In genomic region chr7:100051611-100052010, GRCh38 we compare ENCODE assay signal across 19 cellular contexts. TPM values are rescaled to one million over a fixed set of nuclear protein-coding genes. Genes with fewer than 3 reads are reported as not detected.
DNase-seq lines count a peak whose midpoint lies in the region; ATAC-seq, FAIRE-seq and TF ChIP-seq lines count a peak whose summit lies in the region.
"Had no signal": no experiment of that assay in that cellular context is flagged by ENCODE, and none has a peak within 500 bp of the region (broad histone marks: within the 10 kb centered on the region; RNA-seq: fewer than 3 reads in every experiment).

No MANE protein-coding gene starts in this region.

- no peaks in the 10 kb centered on the region for H3K27me3 ChIP-seq in body of pancreas
- H3K27me3 ChIP-seq in testis = no peaks in the 10 kb centered on the region
- H3K27me3 ChIP-seq: breast epithelium had no signal

- no peaks in the 10 kb centered on the region for H3K9me3 Mint-ChIP-seq in stimulated activated naive CD8-positive, alpha-beta T cell treated with anti-CD3 and anti-CD28 coated beads, Interleukin-15, Interleukin-2, amounts not matched to agents 100 ng/mL and 50 ng/mL, for 24 hours
- no peaks in the 10 kb centered on the region for H3K9me3 Mint-ChIP-seq in activated CD8-positive, alpha-beta T cell treated with anti-CD3 and anti-CD28 coated beads, Interleukin-2, amount 10 ng/mL, durations not matched to agents 7 days and 5 days (ENCODE audit: insufficient read depth)
- H3K9me3 Mint-ChIP-seq in memory B cell = no peaks in the 10 kb centered on the region

- peak overlapping the region; percentile 32 for H3K27ac Mint-ChIP-seq in stimulated activated naive CD8-positive, alpha-beta T cell treated with anti-CD3 and anti-CD28 coated beads, Interleukin-15, Interleukin-2, amounts not matched to agents 100 ng/mL and 50 ng/mL, for 24 hours
- H3K27ac Mint-ChIP-seq in activated CD8-positive, alpha-beta T cell treated with anti-CD3 and anti-CD28 coated beads, Interleukin-2, amount 10 ng/mL, durations not matched to agents 7 days and 5 days = no peak overlapping the region
- H3K27ac Mint-ChIP-seq in memory B cell = no peak overlapping the region

- TF ChIP-seq CTCF in body of pancreas (IDR thresholded peaks at IDR 0.05) (no peak), testis (IDR thresholded peaks at IDR 0.05) (no peak)

- H3K27me3 Mint-ChIP-seq in stimulated activated naive CD8-positive, alpha-beta T cell treated with anti-CD3 and anti-CD28 coated beads, Interleukin-15, Interleukin-2, amounts not matched to agents 100 ng/mL and 50 ng/mL, for 24 hours = no peaks in the 10 kb centered on the region
- H3K27me3 Mint-ChIP-seq in activated CD8-positive, alpha-beta T cell treated with anti-CD3 and anti-CD28 coated beads, Interleukin-2, amount 10 ng/mL, durations not matched to agents 7 days and 5 days (ENCODE audit: low read depth) = no peaks in the 10 kb centered on the region
- H3K27me3 Mint-ChIP-seq in memory B cell = no peaks in the 10 kb centered on the region

- DNase-seq in stimulated activated naive CD8-positive, alpha-beta T cell treated with anti-CD3 and anti-CD28 coated beads, Interleukin-15, Interleukin-2, amounts not matched to agents 100 U/mL and 50 U/mL, for 24 hours = no peak
- no peak for DNase-seq in activated CD8-positive, alpha-beta T cell treated with anti-CD3 and anti-CD28 coated beads, Interleukin-2, amount 10 ng/mL, durations not matched to agents 7 days and 5 days
- DNase-seq in memory B cell (ENCODE audit: low spot score in 2 of 2) (no peak), GM12891 (ENCODE audit: insufficient read length, low spot score) (no peak), body of pancreas (no peak), testis (no peak)
- DNase-seq: activated gamma-delta T cell; DMS153; effector CD8-positive, alpha-beta T cell; KG1; NCI-H146; NCI-H345; NK-92 treated with Interleukin-12 subunit alpha and Interleukin-12 subunit beta, amount 100 ng/mL, for 24 hours; retina; Right ventricle myocardium superior had no signal

- H3K4me1 ChIP-seq in body of pancreas (peaks cover 27% of the 10 kb centered on the region), testis (peaks cover 24% of the 10 kb centered on the region)

- ATAC-seq in stimulated activated naive CD8-positive, alpha-beta T cell treated with anti-CD3 and anti-CD28 coated beads, Interleukin-15, Interleukin-2, amounts not matched to agents 100 U/mL and 50 U/mL, for 24 hours = no peak
- no peak for ATAC-seq in activated CD8-positive, alpha-beta T cell treated with anti-CD3 and anti-CD28 coated beads, Interleukin-2, amount 10 ng/mL, durations not matched to agents 7 days and 5 days
- ATAC-seq in memory B cell (ENCODE audit: low read depth) (no peak), GM18870 (IDR thresholded peaks at IDR 0.05; ENCODE audit: unreplicated experiment) (no peak), body of pancreas (no peak)

- 63 to 68% methylated on average over 3 of the region's 3 CpGs for WGBS in body of pancreas, 2 donors
- 41 to 58% methylated on average over 3 of the region's 3 CpGs for WGBS in testis, 2 donors

- FAIRE-seq in GM12891 (lab: Jason Lieb, UNC) = no peak

- H3K4me1 Mint-ChIP-seq in stimulated activated naive CD8-positive, alpha-beta T cell treated with anti-CD3 and anti-CD28 coated beads, Interleukin-15, Interleukin-2, amounts not matched to agents 100 ng/mL and 50 ng/mL, for 24 hours (ENCODE audit: low read depth) = peaks cover 12% of the 10 kb centered on the region
- peaks cover 15% of the 10 kb centered on the region for H3K4me1 Mint-ChIP-seq in activated CD8-positive, alpha-beta T cell treated with anti-CD3 and anti-CD28 coated beads, Interleukin-2, amount 10 ng/mL, durations not matched to agents 7 days and 5 days (ENCODE audit: low read depth)
- H3K4me1 Mint-ChIP-seq in memory B cell = peaks cover 13% of the 10 kb centered on the region

- no peaks in the 10 kb centered on the region for H3K36me3 ChIP-seq in body of pancreas (replicated peaks in 1 of 2; ENCODE audit: insufficient read depth in 1 of 2, low read depth in 2 of 2)
- no peaks in the 10 kb centered on the region for H3K36me3 ChIP-seq in testis (ENCODE audit: low read depth, missing control alignments)
- H3K36me3 ChIP-seq: breast epithelium had no signal

- CTCF ChIA-PET in activated CD8-positive, alpha-beta T cell treated with anti-CD3 and anti-CD28 coated beads, Interleukin-2, amount 10 ng/mL, durations not matched to agents 7 days and 5 days (lab: Charles Lee) = interaction anchor here (1.4 to 3.7 kb wide), 5 partner anchors 55 to 138 kb away, joined by 4 to 26 read pairs (median 16); partner anchors contain the start of gene TRIM4

- POLR2A ChIA-PET in activated CD8-positive, alpha-beta T cell treated with anti-CD3 and anti-CD28 coated beads, Interleukin-2, amount 10 ng/mL, durations not matched to agents 7 days and 5 days (lab: Charles Lee) = interaction anchor here (0.8 kb wide), 1 partner anchor 132 kb away, joined by 3 read pairs; the partner anchor contains the start of gene TRIM4

- no peaks in the 10 kb centered on the region for H3K36me3 Mint-ChIP-seq in stimulated activated naive CD8-positive, alpha-beta T cell treated with anti-CD3 and anti-CD28 coated beads, Interleukin-15, Interleukin-2, amounts not matched to agents 100 ng/mL and 50 ng/mL, for 24 hours (ENCODE audit: low read depth)
- peaks cover 4% of the 10 kb centered on the region for H3K36me3 Mint-ChIP-seq in activated CD8-positive, alpha-beta T cell treated with anti-CD3 and anti-CD28 coated beads, Interleukin-2, amount 10 ng/mL, durations not matched to agents 7 days and 5 days (ENCODE audit: low read depth)
- no peaks in the 10 kb centered on the region for H3K36me3 Mint-ChIP-seq in memory B cell

- H3K9me3 ChIP-seq in body of pancreas (no peaks in the 10 kb centered on the region), testis (no peaks in the 10 kb centered on the region)
- H3K9me3 ChIP-seq: breast epithelium had no signal

- no peak for TF ChIP-seq POLR2A in GM12891 (IDR thresholded peaks at IDR 0.05; ENCODE audit: low read depth, low read length)
- TF ChIP-seq POLR2A in body of pancreas (IDR thresholded peaks at IDR 0.05) = no peak
- no peak for TF ChIP-seq POLR2A in testis (IDR thresholded peaks at IDR 0.05)

- intact Hi-C loops in body of pancreas (cut with DNase I) (loop anchor here (5.0 kb wide), 1 partner anchor 59 kb away; no protein-coding TSS in a partner anchor), testis (cut with DNase I; ENCODE audit: low total_unique reads) (no loop called here)

- H3K4me3 ChIP-seq in body of pancreas (no peak overlapping the region), testis (no peak overlapping the region)
- H3K4me3 ChIP-seq: breast epithelium had no signal

- H3K4me3 Mint-ChIP-seq in stimulated activated naive CD8-positive, alpha-beta T cell treated with anti-CD3 and anti-CD28 coated beads, Interleukin-15, Interleukin-2, amounts not matched to agents 100 ng/mL and 50 ng/mL, for 24 hours = peak overlapping the region; percentile 25
- peak overlapping the region; percentile 43 for H3K4me3 Mint-ChIP-seq in activated CD8-positive, alpha-beta T cell treated with anti-CD3 and anti-CD28 coated beads, Interleukin-2, amount 10 ng/mL, durations not matched to agents 7 days and 5 days
- H3K4me3 Mint-ChIP-seq in memory B cell = peak overlapping the region; percentile 28

- no peak overlapping the region for H3K27ac ChIP-seq in body of pancreas
- peak overlapping the region in 1 of 2 donors; percentile 19 for H3K27ac ChIP-seq in testis
- H3K27ac ChIP-seq: breast epithelium, HL-60 had no signal

TF ChIP-seq in GM12891, 5 proteins besides CTCF, POLR2A, EP300 and RAD21:
- TF ChIP-seq POLR2AphosphoS5 (IDR thresholded peaks at IDR 0.05; ENCODE audit: low read depth, low read length) (no peak), PAX5 (IDR thresholded peaks at IDR 0.05; ENCODE audit: insufficient read depth, low read length, severe bottlenecking) (no peak)

RNA-seq across cellular contexts. Expression of gene ZSCAN21, which starts 2.0 kb away (rescaled TPM):
- total RNA-seq in activated CD8-positive, alpha-beta T cell treated with anti-CD3 and anti-CD28 coated beads, Interleukin-2, amount 10 ng/mL, durations not matched to agents 7 days and 5 days = 1 to 10 TPM; 5.8 to 7.5 TPM
- polyA plus RNA-seq in GM12891 (2012; ENCODE audit: low read depth, missing spikeins) = 6.7 TPM
- total RNA-seq in body of pancreas = 10 to 100 TPM; 14.5 to 20.2 TPM
- 10 to 100 TPM; 36.3 to 50.3 TPM for total RNA-seq in testis
- 21.3 TPM for polyA plus RNA-seq in testis (ENCODE audit: insufficient read depth, low read depth, low replicate concordance)

RNA-seq across cellular contexts. Expression of gene ZNF3, which starts 29.9 kb away (rescaled TPM):
- 10 to 100 TPM; 20.9 to 21.8 TPM for total RNA-seq in activated CD8-positive, alpha-beta T cell treated with anti-CD3 and anti-CD28 coated beads, Interleukin-2, amount 10 ng/mL, durations not matched to agents 7 days and 5 days
- polyA plus RNA-seq in GM12891 (2012; ENCODE audit: low read depth, missing spikeins) = 17.4 TPM
- total RNA-seq in body of pancreas = 10 to 100 TPM; 16.9 to 46.5 TPM
- 10 to 100 TPM; 24.7 to 27.7 TPM for total RNA-seq in testis
- 23.4 TPM for polyA plus RNA-seq in testis (ENCODE audit: insufficient read depth, low read depth, low replicate concordance)

RNA-seq across cellular contexts. Expression of gene ZKSCAN1, which starts 36.2 kb away (rescaled TPM):
- 10 to 100 TPM; 50.4 to 54.5 TPM for total RNA-seq in activated CD8-positive, alpha-beta T cell treated with anti-CD3 and anti-CD28 coated beads, Interleukin-2, amount 10 ng/mL, durations not matched to agents 7 days and 5 days
- 10.5 TPM for polyA plus RNA-seq in GM12891 (2012; ENCODE audit: low read depth, missing spikeins)
- total RNA-seq in body of pancreas = 10 to 100 TPM; 31.6 to 40.2 TPM
- 10 to 100 TPM; 65.3 to 71.3 TPM for total RNA-seq in testis
- 30.7 TPM for polyA plus RNA-seq in testis (ENCODE audit: insufficient read depth, low read depth, low replicate concordance)

RNA-seq across cellular contexts. Expression of gene COPS6, which starts 37.2 kb away (rescaled TPM):
- total RNA-seq in activated CD8-positive, alpha-beta T cell treated with anti-CD3 and anti-CD28 coated beads, Interleukin-2, amount 10 ng/mL, durations not matched to agents 7 days and 5 days = 10 to 100 TPM; 74.0 to 78.3 TPM
- 80.2 TPM for polyA plus RNA-seq in GM12891 (2012; ENCODE audit: low read depth, missing spikeins)
- total RNA-seq in body of pancreas (10 to 100 TPM; 15.8 to 16.1 TPM), testis (10 to 100 TPM; 88.1 to 99.5 TPM)
- polyA plus RNA-seq in testis (ENCODE audit: insufficient read depth, low read depth, low replicate concordance) = 141 TPM

RNA-seq across cellular contexts. Expression of gene MCM7, which starts 49.6 kb away (rescaled TPM):
- 100 to 1,000 TPM; 364 to 375 TPM for total RNA-seq in activated CD8-positive, alpha-beta T cell treated with anti-CD3 and anti-CD28 coated beads, Interleukin-2, amount 10 ng/mL, durations not matched to agents 7 days and 5 days
- 180 TPM for polyA plus RNA-seq in GM12891 (2012; ENCODE audit: low read depth, missing spikeins)
- 10 to 100 TPM; 32.6 to 34.5 TPM for total RNA-seq in body of pancreas
- 10 to 100 TPM; 85.1 to 86.5 TPM for total RNA-seq in testis
- polyA plus RNA-seq in testis (ENCODE audit: insufficient read depth, low read depth, low replicate concordance) = 137 TPM
